Comparison of ENCODE assay signal across 11 cellular contexts in the genomic region with DNA sequence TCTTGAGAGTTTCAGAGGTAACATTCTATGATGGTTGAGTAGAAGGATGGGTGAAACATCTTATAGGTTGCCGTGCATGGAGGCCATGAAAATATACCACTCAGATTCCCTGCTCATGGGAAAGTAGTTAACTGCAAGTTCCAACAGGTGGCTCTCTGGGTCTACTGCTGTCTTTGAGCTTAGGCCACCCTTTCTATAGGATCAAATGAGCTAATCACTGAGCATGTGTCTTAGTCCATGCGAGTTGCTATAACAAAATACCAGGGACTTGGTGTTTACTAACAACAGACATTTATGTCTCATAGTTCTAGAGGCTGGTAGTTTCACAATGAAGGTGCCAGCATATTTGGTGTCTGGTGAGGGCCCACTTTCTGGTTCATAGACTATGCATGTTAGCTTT.
DNase-seq lines count a peak whose midpoint lies in the region; ATAC-seq, FAIRE-seq and TF ChIP-seq lines count a peak whose summit lies in the region.
"Had no signal": no experiment of that assay in that cellular context is flagged by ENCODE, and none has a peak within 500 bp of the region (broad histone marks: within the 10 kb centered on the region; RNA-seq: fewer than 3 reads in every experiment).

No MANE protein-coding gene starts in this region.

- H4K20me1 ChIP-seq in H9 (ENCODE audit: control insufficient read depth, insufficient read depth, insufficient read length) (no peaks in the 10 kb centered on the region), neural progenitor cell (ENCODE audit: low read depth) (no peaks in the 10 kb centered on the region)

- H3K56ac ChIP-seq in H9 (ENCODE audit: insufficient read length, low read depth, low read length), result no peak overlapping the region

- no peaks in the 10 kb centered on the region for H3K79me2 ChIP-seq in H9 (ENCODE audit: insufficient read depth, low read length)
- H3K79me2 ChIP-seq in neural progenitor cell (ENCODE audit: low read depth), result no peaks in the 10 kb centered on the region

- no peak overlapping the region for H3K4me3 ChIP-seq in bronchial epithelial cell (ENCODE audit: low read depth, low read length)
- H3K4me3 ChIP-seq in neural progenitor cell, result no peak overlapping the region
- H3K4me3 ChIP-seq: gastroesophageal sphincter, Peyer's patch had no signal

- H3K9me3 ChIP-seq in H9 (ENCODE audit: control insufficient read depth, low read depth, low read length) (no peaks in the 10 kb centered on the region), neural progenitor cell (ENCODE audit: low read depth) (no peaks in the 10 kb centered on the region)
- H3K9me3 ChIP-seq: gastroesophageal sphincter, Peyer's patch had no signal

- H3K36me3 Mint-ChIP-seq in H9 (ENCODE audit: insufficient read depth in 1 of 3, low read depth in 3 of 3) (peaks cover 4 to 10% (median 7%) of the 10 kb centered on the region in 3 experiments; a peak in 6 of 7 replicates), neural progenitor cell (no peaks in the 10 kb centered on the region)

- H4K5ac ChIP-seq in H9 (ENCODE audit: insufficient read length, low read depth, low read length), result no peak overlapping the region

- H3K36me3 ChIP-seq in bronchial epithelial cell (ENCODE audit: control insufficient read depth, insufficient read depth, low read length) (no peaks in the 10 kb centered on the region), neural progenitor cell (no peaks in the 10 kb centered on the region)
- H3K36me3 ChIP-seq: gastroesophageal sphincter, Peyer's patch had no signal

- H2BK120ac ChIP-seq in H9 (ENCODE audit: low read depth, low read length, poor library complexity, severe bottlenecking), result no peak overlapping the region

- no peak overlapping the region for H2BK15ac ChIP-seq in H9 (ENCODE audit: low read depth, low read length)

- no peak overlapping the region for H3K23ac ChIP-seq in H9 (ENCODE audit: insufficient read length, low read depth, low read length)

- H3K4me3 Mint-ChIP-seq in H9, result no peak overlapping the region
- no peak overlapping the region for H3K4me3 Mint-ChIP-seq in neural progenitor cell

- H3K4me2 ChIP-seq in H9 (ENCODE audit: insufficient read depth, insufficient read length, low read length) (no peak overlapping the region), neural progenitor cell (no peak overlapping the region)

- peak; percentile 52 for FAIRE-seq in bronchial epithelial cell (lab: Jason Lieb, UNC)

- H3K27ac ChIP-seq in H9 (ENCODE audit: insufficient read length, low read depth, low read length) (no peak overlapping the region), neural progenitor cell (no peak overlapping the region)
- H3K27ac ChIP-seq: gastroesophageal sphincter, Peyer's patch had no signal

- no peak overlapping the region for H2AK5ac ChIP-seq in H9 (ENCODE audit: insufficient read length, low read length)

- ATAC-seq in GM18498 (IDR thresholded peaks at IDR 0.05; ENCODE audit: unreplicated experiment) (no peak), GM19351 (IDR thresholded peaks at IDR 0.05; ENCODE audit: unreplicated experiment) (no peak)
- ATAC-seq: gastroesophageal sphincter had no signal

- no peaks in the 10 kb centered on the region for H3K79me1 ChIP-seq in H9 (ENCODE audit: insufficient read depth, low read depth, low read length, poor library complexity, severe bottlenecking)

- H3K14ac ChIP-seq in H9 (ENCODE audit: insufficient read depth, low read length), result no peak overlapping the region

- no peak overlapping the region for H4K91ac ChIP-seq in H9 (ENCODE audit: insufficient read length, low read depth, low read length)

- H3F3A ChIP-seq in neural progenitor cell (ENCODE audit: low read depth), result no peaks in the 10 kb centered on the region

- no peak overlapping the region for H3K18ac ChIP-seq in H9 (ENCODE audit: insufficient read length, low read depth, low read length)

- H3K23me2 ChIP-seq in H9 (ENCODE audit: insufficient read length, low read depth, low read length, poor library complexity, severe bottlenecking), result no peaks in the 10 kb centered on the region

- no peaks in the 10 kb centered on the region for H3K4me1 ChIP-seq in H9 (ENCODE audit: insufficient read depth, low read length)
- no peaks in the 10 kb centered on the region for H3K4me1 ChIP-seq in neural progenitor cell
- H3K4me1 ChIP-seq: gastroesophageal sphincter, Peyer's patch had no signal

- H3K27ac Mint-ChIP-seq in H9 (no peak overlapping the region), neural progenitor cell (no peak overlapping the region)

- H4K8ac ChIP-seq in H9 (replicated peaks; ENCODE audit: insufficient read length, low read depth, low read length), result no peak overlapping the region

- H3K9ac ChIP-seq in H9 (ENCODE audit: extremely low read depth, insufficient read length, low read length) (no peak overlapping the region), neural progenitor cell (no peak overlapping the region)

- H3K27me3 Mint-ChIP-seq in H9 (ENCODE audit: low read depth) (no peaks in the 10 kb centered on the region), neural progenitor cell (ENCODE audit: insufficient read depth, low read depth) (peaks cover 5% of the 10 kb centered on the region)

- DNase-seq in H9, result peak; percentile 29
- peak; percentile 4 for DNase-seq in NCI-H524 treated with DMSO at 0.1 percent for 48 hours (lab: John Stamatoyannopoulos, UW)
- DNase-seq in bronchial epithelial cell (ENCODE audit: low read depth), result peak; percentile 56
- peak; percentile 9 for DNase-seq in neural progenitor cell (ENCODE audit: low spot score)
- no peak for DNase-seq in D341Med (ENCODE audit: low spot score)
- DNase-seq: activated CD4-positive, alpha-beta T cell treated with anti-CD3 and anti-CD28 coated beads, Interleukin-2, amount 50 U/mL, for 48 hours; GDM1; Peyer's patch had no signal

- no peak overlapping the region for H3K4ac ChIP-seq in H9 (ENCODE audit: low read depth, low read length)

- H2BK12ac ChIP-seq in H9 (ENCODE audit: insufficient read length, low read depth, low read length), result no peak overlapping the region

- no CpG with 5 or more reads among the region's 2 CpGs for WGBS in H9 (ENCODE audit: extremely low coverage, insufficient read length, low lambda C conversion rate)

- no peak overlapping the region for H2BK20ac ChIP-seq in H9 (ENCODE audit: low read depth, low read length, poor library complexity, severe bottlenecking)

- H3K27me3 ChIP-seq in H9 (ENCODE audit: insufficient read depth, low read length) (no peaks in the 10 kb centered on the region), bronchial epithelial cell (ENCODE audit: control insufficient read depth, insufficient read depth, low read length) (no peaks in the 10 kb centered on the region), neural progenitor cell (no peaks in the 10 kb centered on the region)
- H3K27me3 ChIP-seq: gastroesophageal sphincter, Peyer's patch had no signal

- no peak overlapping the region for H2BK5ac ChIP-seq in H9 (ENCODE audit: insufficient read length, low read length)

- H3K4me1 Mint-ChIP-seq in H9 (no peaks in the 10 kb centered on the region), neural progenitor cell (no peaks in the 10 kb centered on the region)

- no peak overlapping the region for H3T11ph ChIP-seq in H9 (ENCODE audit: low read length)

- no peak overlapping the region for H2AFZ ChIP-seq in H9 (ENCODE audit: low read length)
- H2AFZ ChIP-seq in neural progenitor cell (replicated peaks), result no peak overlapping the region

- H3K9me3 Mint-ChIP-seq in H9 (peaks cover 6% of the 10 kb centered on the region in 2 experiments; a peak in 4 of 5 replicates), neural progenitor cell (peaks cover 2% of the 10 kb centered on the region)

- TF ChIP-seq CTCF in H9 (conservative IDR thresholded peaks at IDR 0.05) (peak; percentile 66), bronchial epithelial cell (IDR thresholded peaks at IDR 0.05; ENCODE audit: insufficient read depth, low read length, severe bottlenecking) (peak; percentile 55), neural progenitor cell (IDR thresholded peaks at IDR 0.05) (peak; percentile 36)
